Comparison of ENCODE assay signal across 26 cellular contexts in genomic region chr6:42942444-42942843, GRCh38. TPM values are rescaled to one million over a fixed set of nuclear protein-coding genes. Genes with fewer than 3 reads are reported as not detected.
"Had no signal": no experiment of that assay in that cellular context is flagged by ENCODE, and none has a peak within 500 bp of the region (broad histone marks: within the 10 kb centered on the region; RNA-seq: fewer than 3 reads in every experiment).

No MANE protein-coding gene starts in this region.

- H3K4me3 Mint-ChIP-seq: activated CD8-positive, alpha-beta T cell treated with anti-CD3 and anti-CD28 coated beads, Interleukin-2, amount 10 ng/mL, durations not matched to agents 7 days and 5 days; T-helper 1 cell treated with Interleukin-12 subunit alpha and Interleukin-12 subunit beta and Interleukin-4 antibody, amounts not matched to agents 30 μg/mL and 1 μg/mL, for 36 hours had no signal

- H3K36me3 ChIP-seq: breast epithelium, MG63 had no signal

- DNase-seq: activated CD4-positive, alpha-beta T cell treated with anti-CD3 and anti-CD28 coated beads for 48 hours; activated CD4-positive, alpha-beta T cell treated with anti-CD3 and anti-CD28 coated beads, Interleukin-2, amount 50 U/mL, for 4 hours; activated CD4-positive, CD25-positive, alpha-beta regulatory T cell treated with anti-CD3 and anti-CD28 coated beads, Interleukin-2, amount 50 U/mL, for 72 hours; activated CD8-positive, alpha-beta memory T cell treated with anti-CD3 and anti-CD28 coated beads, Interleukin-2, amount 50 U/mL, for 48 hours; activated CD8-positive, alpha-beta T cell treated with anti-CD3 and anti-CD28 coated beads, Interleukin-2, amount 10 ng/mL, durations not matched to agents 7 days and 5 days; activated naive CD4-positive, alpha-beta T cell treated with anti-CD3 and anti-CD28 coated beads, Interleukin-2, amount 50 U/mL, for 16 hours; activated T-cell treated with anti-CD3 and anti-CD28 coated beads, Interleukin-2, amount 50 U/mL, for 1 hour; aorta; caudate nucleus; MG63; MV-4-11; NCI-H1092 treated with DMSO at 0.1 percent for 48 hours; NCI-H1436; NCI-H1694 treated with DMSO at 0.1 percent for 48 hours; NCI-H2029 treated with DMSO at 0.1 percent for 48 hours; NCI-H345; NCI-H510A; NCI-H69; NK-92 treated with Interleukin-12 subunit alpha and Interleukin-12 subunit beta, amount 100 ng/mL, for 24 hours; OCI-M1; SHP77 had no signal

- ATAC-seq: activated CD8-positive, alpha-beta T cell treated with anti-CD3 and anti-CD28 coated beads, Interleukin-2, amount 10 ng/mL, durations not matched to agents 7 days and 5 days; Panc1; SK-N-SH treated with all-trans-retinoic acid at 6 μM for 48 hours had no signal

- H3K9me3 Mint-ChIP-seq: T-helper 1 cell treated with Interleukin-12 subunit alpha and Interleukin-12 subunit beta and Interleukin-4 antibody, amounts not matched to agents 30 μg/mL and 1 μg/mL, for 36 hours had no signal

- H3K4me1 ChIP-seq: breast epithelium, SJSA1 had no signal

- H3K9me3 ChIP-seq: breast epithelium, MG63, SJSA1 had no signal

- H3K27ac Mint-ChIP-seq: activated CD8-positive, alpha-beta T cell treated with anti-CD3 and anti-CD28 coated beads, Interleukin-2, amount 10 ng/mL, durations not matched to agents 7 days and 5 days; T-helper 1 cell treated with Interleukin-12 subunit alpha and Interleukin-12 subunit beta and Interleukin-4 antibody, amounts not matched to agents 30 μg/mL and 1 μg/mL, for 36 hours had no signal

- H3K4me3 ChIP-seq: breast epithelium, MG63, SJSA1 had no signal

- H3K27ac ChIP-seq: breast epithelium, SJSA1 had no signal

RNA-seq across cellular contexts. Expression of gene PTCRA, which starts 26.6 kb away (rescaled TPM):
- total RNA-seq: activated CD8-positive, alpha-beta T cell treated with anti-CD3 and anti-CD28 coated beads, Interleukin-2, amount 10 ng/mL, durations not matched to agents 7 days and 5 days; aorta; breast epithelium; SJSA1 had no signal
- polyA plus RNA-seq: aorta had no signal
